In the genomic region with DNA sequence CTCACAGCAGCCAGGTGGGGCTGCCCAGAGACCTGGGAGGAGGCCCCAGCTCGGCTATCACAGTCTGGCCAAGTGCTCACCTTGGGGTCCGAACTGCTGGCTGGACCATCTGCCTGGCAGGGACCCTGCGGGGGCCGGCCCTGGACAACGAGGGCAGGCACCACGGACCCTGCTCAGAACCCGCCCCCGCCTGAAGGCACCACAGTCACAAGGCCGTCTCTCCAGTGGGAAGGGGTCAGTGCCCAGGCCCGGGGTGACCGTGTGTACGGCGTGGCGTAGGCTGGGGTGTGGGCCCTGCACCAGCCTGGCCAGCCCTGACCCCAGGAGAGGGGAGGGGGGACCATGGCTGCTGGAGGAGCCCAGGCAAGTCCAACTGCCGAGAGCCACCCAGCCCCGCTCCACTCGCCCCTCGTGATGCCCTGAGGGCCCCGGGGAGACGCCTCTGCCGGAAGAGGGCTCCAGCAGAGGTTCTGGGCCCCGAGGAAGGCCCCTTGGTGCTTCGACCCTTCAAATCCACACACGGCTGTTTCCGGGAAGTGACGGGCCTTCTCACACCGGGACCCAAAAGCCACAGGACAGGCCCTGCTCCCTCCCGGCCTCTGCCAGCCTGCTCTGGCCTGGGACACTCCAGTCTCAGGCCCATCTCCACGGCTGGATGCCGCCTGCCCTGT, we compare ENCODE assay signal across 27 cellular contexts. TPM values are rescaled to one million over a fixed set of nuclear protein-coding genes. Genes with fewer than 3 reads are reported as not detected.
A peak's percentile ranks its signal among the peaks of the same experiment; 100 is the strongest.
DNase-seq lines count a peak whose midpoint lies in the region; ATAC-seq and TF ChIP-seq lines count a peak whose summit lies in the region.
"Had no signal": no experiment of that assay in that cellular context is flagged by ENCODE, and none has a peak within 500 bp of the region (broad histone marks: within the 10 kb centered on the region; RNA-seq: fewer than 3 reads in every experiment).

No MANE protein-coding gene starts in this region.

- H3K79me2 ChIP-seq in SK-N-SH (ENCODE audit: insufficient read depth) (no peaks in the 10 kb centered on the region), osteoblast (ENCODE audit: insufficient read depth, low read length) (no peaks in the 10 kb centered on the region), mesendoderm (ENCODE audit: control insufficient read depth, insufficient read depth, low read length) (no peaks in the 10 kb centered on the region)

- no peaks in the 10 kb centered on the region for H3K9me2 ChIP-seq in SK-N-SH

- 98% methylated on average over 14 of the region's 30 CpGs for WGBS in SK-N-SH (ENCODE audit: low lambda C conversion rate)
- no CpG with 5 or more reads among the region's 30 CpGs for WGBS in mesendoderm (ENCODE audit: extremely low coverage, insufficient coverage, low lambda C conversion rate)

- POLR2A ChIA-PET in SK-N-SH (lab: Yijun Ruan, JAX) = no interaction called here

- TF ChIP-seq CTCF in SK-N-SH (IDR thresholded peaks at IDR 0.05) (no peak), natural killer cell (IDR thresholded peaks at IDR 0.05) (no peak), osteoblast (IDR thresholded peaks at IDR 0.05; ENCODE audit: extremely low read depth, low read depth, low read length) (no peak)

- no peaks in the 10 kb centered on the region for H3K27me3 Mint-ChIP-seq in natural killer cell treated with Interleukin-12 subunit alpha and Interleukin-12 subunit beta and Interleukin-15 and Interleukin-18, amount 100 ng/mL, for 72 hours
- no peaks in the 10 kb centered on the region for H3K27me3 Mint-ChIP-seq in natural killer cell (ENCODE audit: low read depth in 2 of 2)
- H3K27me3 Mint-ChIP-seq: activated CD8-positive, alpha-beta T cell treated with anti-CD3 and anti-CD28 coated beads for 36 hours; activated naive CD8-positive, alpha-beta T cell treated with anti-CD3 and anti-CD28 coated beads, Interleukin-2, amount 50 U/mL, for 24 hours; activated T-helper 17 cell treated with anti-CD3 and anti-CD28 coated beads, Interleukin-2, amount 50 U/mL, for 72 hours had no signal

- H2BK5ac ChIP-seq in mesendoderm (ENCODE audit: low read length) = no peak overlapping the region

- H3K9ac ChIP-seq in SK-N-SH (no peak overlapping the region), mesendoderm (ENCODE audit: low read length) (no peak overlapping the region)

- H3K56ac ChIP-seq in mesendoderm (ENCODE audit: low read length) = no peak overlapping the region

- H3K27ac ChIP-seq in SK-N-SH (ENCODE audit: low read depth in 2 of 2, low read length in 1 of 2) (no peak overlapping the region), osteoblast (ENCODE audit: low read depth, low read length) (no peak overlapping the region), mesendoderm (ENCODE audit: low read depth, low read length) (no peak overlapping the region)
- H3K27ac ChIP-seq: 22Rv1 had no signal

- H3K4me1 ChIP-seq in SK-N-SH (ENCODE audit: control insufficient read depth in 1 of 2, insufficient read depth in 2 of 2, low read depth in 1 of 2, low read length in 1 of 2) = peaks cover 0 to 8% of the 10 kb centered on the region in 2 experiments; a peak in 1 of 4 replicates
- H3K4me1 ChIP-seq in osteoblast (ENCODE audit: insufficient read depth, low read length) = peaks cover 1% of the 10 kb centered on the region
- H3K4me1 ChIP-seq in mesendoderm (ENCODE audit: control insufficient read depth, low read depth, low read length) = no peaks in the 10 kb centered on the region

- H3K36me3 ChIP-seq in SK-N-SH (replicated peaks in 1 of 2; ENCODE audit: control insufficient read depth in 1 of 2, insufficient read depth in 2 of 2, low read length in 1 of 2) = no peaks in the 10 kb centered on the region
- H3K36me3 ChIP-seq in osteoblast (ENCODE audit: insufficient read depth, low read length) = no peaks in the 10 kb centered on the region
- H3K36me3 ChIP-seq in mesendoderm (ENCODE audit: control insufficient read depth, insufficient read depth, low read length) = no peaks in the 10 kb centered on the region

- H4K8ac ChIP-seq in mesendoderm (ENCODE audit: low read depth, low read length) = no peak overlapping the region

- H3K4me3 Mint-ChIP-seq in natural killer cell treated with Interleukin-12 subunit alpha and Interleukin-12 subunit beta and Interleukin-15 and Interleukin-18, amount 100 ng/mL, for 72 hours = no peak overlapping the region
- H3K4me3 Mint-ChIP-seq in natural killer cell = no peak overlapping the region
- H3K4me3 Mint-ChIP-seq: activated CD8-positive, alpha-beta T cell treated with anti-CD3 and anti-CD28 coated beads for 36 hours; activated naive CD8-positive, alpha-beta T cell treated with anti-CD3 and anti-CD28 coated beads, Interleukin-2, amount 50 U/mL, for 24 hours; activated T-helper 17 cell treated with anti-CD3 and anti-CD28 coated beads, Interleukin-2, amount 50 U/mL, for 72 hours had no signal

- H3K79me1 ChIP-seq in mesendoderm (ENCODE audit: low read length) = no peaks in the 10 kb centered on the region

- H2AK5ac ChIP-seq in mesendoderm (ENCODE audit: low read length) = no peak overlapping the region

- H3K4ac ChIP-seq in mesendoderm (ENCODE audit: low read depth, low read length) = no peak overlapping the region

- H3K23ac ChIP-seq in mesendoderm (ENCODE audit: low read length) = no peak overlapping the region

- H3K9me3 ChIP-seq in SK-N-SH (no peaks in the 10 kb centered on the region), osteoblast (ENCODE audit: low read depth, low read length) (no peaks in the 10 kb centered on the region)

- intact Hi-C loops in natural killer cell (cut with micrococcal nuclease) = no loop called here

- H3K9me3 Mint-ChIP-seq in natural killer cell treated with Interleukin-12 subunit alpha and Interleukin-12 subunit beta and Interleukin-15 and Interleukin-18, amount 100 ng/mL, for 72 hours = no peaks in the 10 kb centered on the region
- no peaks in the 10 kb centered on the region for H3K9me3 Mint-ChIP-seq in natural killer cell
- H3K9me3 Mint-ChIP-seq: activated CD8-positive, alpha-beta T cell treated with anti-CD3 and anti-CD28 coated beads for 36 hours; activated naive CD8-positive, alpha-beta T cell treated with anti-CD3 and anti-CD28 coated beads, Interleukin-2, amount 50 U/mL, for 24 hours; activated T-helper 17 cell treated with anti-CD3 and anti-CD28 coated beads, Interleukin-2, amount 50 U/mL, for 72 hours had no signal

- H4K20me1 ChIP-seq in SK-N-SH (ENCODE audit: insufficient read depth) (no peaks in the 10 kb centered on the region), osteoblast (ENCODE audit: insufficient read depth, low read length) (no peaks in the 10 kb centered on the region)

- no peak for TF ChIP-seq RAD21 in SK-N-SH (IDR thresholded peaks at IDR 0.05; ENCODE audit: low read length)

- no peak overlapping the region for H4K5ac ChIP-seq in mesendoderm (ENCODE audit: low read length)

- no peak overlapping the region for H2BK15ac ChIP-seq in mesendoderm (replicated peaks; ENCODE audit: low read depth)

- CTCF ChIA-PET in SK-N-SH (lab: Yijun Ruan, JAX) = no interaction called here

- no peak for TF ChIP-seq EP300 in SK-N-SH (IDR thresholded peaks at IDR 0.05; ENCODE audit: borderline replicate concordance in 1 of 2, low read depth in 1 of 2, low read length in 1 of 2)

- H2BK120ac ChIP-seq in mesendoderm (ENCODE audit: low read depth, low read length) = no peak overlapping the region

- no peak overlapping the region for H3K27ac Mint-ChIP-seq in natural killer cell treated with Interleukin-12 subunit alpha and Interleukin-12 subunit beta and Interleukin-15 and Interleukin-18, amount 100 ng/mL, for 72 hours
- H3K27ac Mint-ChIP-seq in natural killer cell = no peak overlapping the region
- H3K27ac Mint-ChIP-seq: activated CD8-positive, alpha-beta T cell treated with anti-CD3 and anti-CD28 coated beads for 36 hours; activated naive CD8-positive, alpha-beta T cell treated with anti-CD3 and anti-CD28 coated beads, Interleukin-2, amount 50 U/mL, for 24 hours; activated T-helper 17 cell treated with anti-CD3 and anti-CD28 coated beads, Interleukin-2, amount 50 U/mL, for 72 hours had no signal

- H2AFZ ChIP-seq in SK-N-SH (ENCODE audit: low read depth) (no peak overlapping the region), osteoblast (ENCODE audit: low read length) (no peak overlapping the region)

- no peaks in the 10 kb centered on the region for H3K27me3 ChIP-seq in SK-N-SH (ENCODE audit: insufficient read depth)
- H3K27me3 ChIP-seq in osteoblast (ENCODE audit: insufficient read depth, low read length) = no peaks in the 10 kb centered on the region
- no peaks in the 10 kb centered on the region for H3K27me3 ChIP-seq in mesendoderm (ENCODE audit: insufficient read depth, low read length, poor library complexity)

- H3K36me3 Mint-ChIP-seq in natural killer cell treated with Interleukin-12 subunit alpha and Interleukin-12 subunit beta and Interleukin-15 and Interleukin-18, amount 100 ng/mL, for 72 hours = no peaks in the 10 kb centered on the region
- no peaks in the 10 kb centered on the region for H3K36me3 Mint-ChIP-seq in natural killer cell

- H3K4me1 Mint-ChIP-seq in natural killer cell treated with Interleukin-12 subunit alpha and Interleukin-12 subunit beta and Interleukin-15 and Interleukin-18, amount 100 ng/mL, for 72 hours (ENCODE audit: low read depth in 2 of 2) = peaks cover 0 to 2% of the 10 kb centered on the region in 2 donors
- H3K4me1 Mint-ChIP-seq in natural killer cell = no peaks in the 10 kb centered on the region
- H3K4me1 Mint-ChIP-seq: activated naive CD8-positive, alpha-beta T cell treated with anti-CD3 and anti-CD28 coated beads, Interleukin-2, amount 50 U/mL, for 24 hours; activated T-helper 17 cell treated with anti-CD3 and anti-CD28 coated beads, Interleukin-2, amount 50 U/mL, for 72 hours had no signal

- peak; percentile 26 for DNase-seq in SK-N-SH
- peak; percentile 56 for DNase-seq in natural killer cell treated with Interleukin-12 subunit alpha and Interleukin-12 subunit beta and Interleukin-15 and Interleukin-18, amount 100 ng/mL, for 72 hours (ENCODE audit: low spot score)
- DNase-seq in natural killer cell = no peak
- DNase-seq in osteoblast (ENCODE audit: insufficient read length, low spot score, missing footprints) = peak; percentile 73
- DNase-seq in NCI-H2029 treated with DMSO at 0.1 percent for 48 hours (lab: John Stamatoyannopoulos, UW) = no peak
- no peak for DNase-seq in mesendoderm
- DNase-seq: activated CD4-positive, CD25-positive, alpha-beta regulatory T cell; effector CD8-positive, alpha-beta T cell; foreskin melanocyte; GF-D8; hypothalamus; KG1; NCI-H146; NCI-H524; NK-92 treated with Interleukin-12 subunit alpha and Interleukin-12 subunit beta, amount 100 ng/mL, for 24 hours; stimulated activated CD4-positive, alpha-beta T cell treated with anti-CD3 and anti-CD28 coated beads, Interleukin-15, amount 100 ng/mL, for 24 hours; substantia nigra; T1000 had no signal

- no peak overlapping the region for H3K4me3 ChIP-seq in SK-N-SH (ENCODE audit: low read depth in 2 of 2, low read length in 1 of 2)
- no peak overlapping the region for H3K4me3 ChIP-seq in osteoblast (ENCODE audit: insufficient read depth, low read length)
- no peak overlapping the region for H3K4me3 ChIP-seq in mesendoderm (ENCODE audit: low read length)

- no peak overlapping the region for H3K18ac ChIP-seq in mesendoderm (ENCODE audit: low read length)

- ATAC-seq in SK-N-SH treated with all-trans-retinoic acid at 6 μM for 48 hours (no peak), natural killer cell (no peak), HG02798 (IDR thresholded peaks at IDR 0.05; ENCODE audit: poor library complexity, unreplicated experiment) (no peak)
- ATAC-seq in natural killer cell treated with Interleukin-12 subunit alpha and Interleukin-12 subunit beta and Interleukin-15 and Interleukin-18, amount 100 ng/mL, for 72 hours = no peak
- ATAC-seq: activated CD8-positive, alpha-beta T cell treated with anti-CD3 and anti-CD28 coated beads for 36 hours; activated naive CD8-positive, alpha-beta T cell treated with anti-CD3 and anti-CD28 coated beads, Interleukin-2, amount 50 U/mL, for 24 hours; activated T-helper 17 cell treated with anti-CD3 and anti-CD28 coated beads, Interleukin-2, amount 50 U/mL, for 72 hours; esophagus mucosa had no signal

- H3K4me2 ChIP-seq in SK-N-SH = no peak overlapping the region
- no peak overlapping the region for H3K4me2 ChIP-seq in osteoblast (ENCODE audit: insufficient read depth, low read length)
- no peak overlapping the region for H3K4me2 ChIP-seq in mesendoderm (ENCODE audit: low read length)

- no peaks in the 10 kb centered on the region for H3F3A ChIP-seq in SK-N-SH (replicated peaks; ENCODE audit: insufficient read depth)

RNA-seq across cellular contexts. Expression of a gene that starts 11.2 kb away (rescaled TPM):
- not detected in 2 replicates for polyA plus RNA-seq in SK-N-SH (2012; rRNA removed)
- not detected in 2 replicates for polyA plus RNA-seq in SK-N-SH (2012; cell fraction: cytosol; rRNA removed)
- 0.04 TPM in 1 of 2 replicates, not detected in the other for polyA plus RNA-seq in SK-N-SH (2012; cell fraction: nucleus; rRNA removed)
- not detected for total RNA-seq in natural killer cell treated with Interleukin-12 subunit alpha and Interleukin-12 subunit beta and Interleukin-15 and Interleukin-18, amount 100 ng/mL, for 72 hours
- total RNA-seq in natural killer cell (not detected), osteoblast (not detected in 2 replicates)
- not detected for polyA plus RNA-seq in mesendoderm (2013, experiment 1 of 2)
- not detected for polyA plus RNA-seq in mesendoderm (2013, experiment 2 of 2)
- total RNA-seq: activated CD8-positive, alpha-beta T cell treated with anti-CD3 and anti-CD28 coated beads for 36 hours; activated T-helper 17 cell treated with anti-CD3 and anti-CD28 coated beads, Interleukin-2, amount 50 U/mL, for 72 hours; cerebellum; omental fat pad had no signal

RNA-seq across cellular contexts. Expression of a gene that starts 30.6 kb away (rescaled TPM):
- polyA plus RNA-seq in SK-N-SH (2012; rRNA removed) = 10.1 and 10.2 TPM in 2 replicates
- polyA plus RNA-seq in SK-N-SH (2012; cell fraction: cytosol; rRNA removed) = 3.0 and 4.9 TPM in 2 replicates
- polyA plus RNA-seq in SK-N-SH (2012; cell fraction: nucleus; rRNA removed) = 57.7 and 66.0 TPM in 2 replicates
- total RNA-seq in natural killer cell treated with Interleukin-12 subunit alpha and Interleukin-12 subunit beta and Interleukin-15 and Interleukin-18, amount 100 ng/mL, for 72 hours = 10 to 100 TPM; 18.6 to 37.1 TPM
- total RNA-seq in natural killer cell (10 to 100 TPM; 19.6 to 25.1 (median 21.5) TPM), osteoblast (5.4 and 8.5 TPM in 2 replicates)
- 7.0 TPM for polyA plus RNA-seq in mesendoderm (2013, experiment 1 of 2)
- polyA plus RNA-seq in mesendoderm (2013, experiment 2 of 2) = 6.8 TPM

Comparison
In these comparisons a context has a peak if more than half of its experiments do, and no peak if none do; other contexts are left out.
1. DNase-seq: peak in SK-N-SH (single experiment), natural killer cell treated with Interleukin-12 subunit alpha and Interleukin-12 subunit beta and Interleukin-15 and Interleukin-18, amount 100 ng/mL, for 72 hours (single experiment) and osteoblast (single experiment); none in natural killer cell (single experiment), NCI-H2029 treated with DMSO at 0.1 percent for 48 hours (single experiment) and mesendoderm (single experiment).